In genomic region chr18:68219274-68219673, GRCh38 we compare ENCODE assay signal across 1 cellular context.
TF ChIP-seq lines count a peak whose summit lies in the region.

No MANE protein-coding gene starts in this region.

TF ChIP-seq in SK-N-SH treated with all-trans-retinoic acid at 6 μM for 48 hours, 23 proteins besides CTCF, POLR2A, EP300 and RAD21 (continued from another document):
- no peak for TF ChIP-seq CSRNP3 (CRISPR knock-in tag; IDR thresholded peaks at IDR 0.05)
- no peak for TF ChIP-seq ZNF8 (CRISPR knock-in tag; IDR thresholded peaks at IDR 0.05)
- no peak for TF ChIP-seq ZC3H10 (CRISPR knock-in tag; IDR thresholded peaks at IDR 0.05)
- TF ChIP-seq ZFP3 (CRISPR knock-in tag; IDR thresholded peaks at IDR 0.05) = no peak
- no peak for TF ChIP-seq ARNTL (CRISPR knock-in tag; IDR thresholded peaks at IDR 0.05; ENCODE audit: borderline replicate concordance, low read depth)
